In the genomic region with DNA sequence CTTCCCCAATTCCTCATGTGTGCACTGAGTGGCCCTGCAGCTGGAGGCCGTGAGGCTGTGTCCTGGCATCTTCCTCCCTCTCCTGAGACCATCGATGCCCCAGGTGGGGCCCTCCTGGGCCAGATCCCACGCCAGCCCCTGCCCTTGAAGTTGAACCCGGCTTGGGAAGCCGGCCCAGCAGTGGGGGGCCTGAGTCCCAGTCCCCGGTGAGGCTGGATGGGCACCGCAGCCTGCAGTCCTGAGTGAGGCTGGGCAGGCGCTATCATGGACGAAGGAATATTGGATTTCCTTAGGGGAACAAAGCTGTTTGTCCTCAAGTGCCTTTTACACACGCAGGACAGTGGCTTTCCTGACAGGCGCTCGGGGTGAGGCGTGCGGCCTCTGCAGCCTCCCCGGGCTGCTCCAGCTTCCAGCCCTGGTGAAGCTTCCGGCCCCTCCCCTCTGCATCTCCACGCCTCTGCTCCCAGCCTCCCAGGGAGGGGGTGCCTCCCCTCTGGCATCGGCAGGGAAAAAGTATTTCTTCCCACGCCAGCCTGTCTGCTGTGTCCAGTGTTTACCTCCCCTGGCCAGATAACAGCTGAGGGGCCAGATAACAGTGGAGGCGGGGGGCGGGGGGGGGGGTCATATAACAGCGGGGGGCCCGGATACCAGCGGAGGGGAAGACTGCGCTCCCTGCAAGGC, we compare ENCODE assay signal across 9 cellular contexts.
DNase-seq lines count a peak whose midpoint lies in the region; ATAC-seq and TF ChIP-seq lines count a peak whose summit lies in the region.
"Had no signal": no experiment of that assay in that cellular context is flagged by ENCODE, and none has a peak within 500 bp of the region (broad histone marks: within the 10 kb centered on the region; RNA-seq: fewer than 3 reads in every experiment).

No MANE protein-coding gene starts in this region.

- H3K4me1 ChIP-seq in Karpas-422 (ENCODE audit: low read length): peaks cover 80% of the 10 kb centered on the region

- peak overlapping the region; percentile 72 for H3K4me3 ChIP-seq in Karpas-422 (ENCODE audit: low read length)

- no peak for TF ChIP-seq CTCF in mesothelial cell of epicardium (IDR thresholded peaks at IDR 0.05; ENCODE audit: unreplicated experiment)

- no peak overlapping the region for H2AFZ ChIP-seq in Karpas-422 (ENCODE audit: low read length)

- H3K9ac ChIP-seq in Karpas-422 (ENCODE audit: low read length): peak overlapping the region; percentile 100

- no peak overlapping the region for H3K4me3 Mint-ChIP-seq in mesothelial cell of epicardium

- peaks cover 3% of the 10 kb centered on the region for H3K36me3 Mint-ChIP-seq in mesothelial cell of epicardium

- H3K4me2 ChIP-seq in Karpas-422 (ENCODE audit: low read depth, low read length, poor library complexity, severe bottlenecking): peak overlapping the region; percentile 99

- no peaks in the 10 kb centered on the region for H4K20me1 ChIP-seq in Karpas-422 (ENCODE audit: insufficient read depth, low read depth, low read length)

- ATAC-seq in GM18502 (IDR thresholded peaks at IDR 0.05; ENCODE audit: poor library complexity, unreplicated experiment): no peak
- no peak for ATAC-seq in HG03045 (IDR thresholded peaks at IDR 0.05; ENCODE audit: unreplicated experiment)
- ATAC-seq: HCT116, Panc1 had no signal

- H3K27ac Mint-ChIP-seq in mesothelial cell of epicardium: peak overlapping the region; percentile 53

- peak overlapping the region; percentile 100 for H3K27ac ChIP-seq in Karpas-422 (ENCODE audit: low read length)

- peak; percentile 79 for DNase-seq in Karpas-422
- peak; percentile 61 to 77 for DNase-seq in dermis microvascular lymphatic vessel endothelial cell (ENCODE audit: low read depth in 2 of 2)
- DNase-seq in mesothelial cell of epicardium (ENCODE audit: low spot score in 2 of 2, unreplicated experiment in 2 of 2): peak in 1 of 2 experiments; percentile 61
- DNase-seq in ureter (ENCODE audit: low spot score): peak; percentile 64
- DNase-seq in NCI-H128 (lab: John Stamatoyannopoulos, UW; ENCODE audit: unreplicated experiment): no peak

- H3K27me3 ChIP-seq in Karpas-422 (ENCODE audit: low read length): no peaks in the 10 kb centered on the region

- peaks cover 60% of the 10 kb centered on the region for H3K4me1 Mint-ChIP-seq in mesothelial cell of epicardium

- H3K9me3 Mint-ChIP-seq in mesothelial cell of epicardium: no peaks in the 10 kb centered on the region

- H3K36me3 ChIP-seq in Karpas-422 (ENCODE audit: insufficient read depth, low read length): peaks cover 5% of the 10 kb centered on the region; the same call in 1 of the 2 replicates

- no peaks in the 10 kb centered on the region for H3K9me2 ChIP-seq in Karpas-422 (replicated peaks; ENCODE audit: insufficient read depth, low read length)

- no peaks in the 10 kb centered on the region for H3K9me3 ChIP-seq in Karpas-422 (ENCODE audit: low read length)

- peaks cover 25% of the 10 kb centered on the region for H3K79me2 ChIP-seq in Karpas-422 (ENCODE audit: low read length)

- no peaks in the 10 kb centered on the region for H3K27me3 Mint-ChIP-seq in mesothelial cell of epicardium (ENCODE audit: low read depth)
